Comparison of ENCODE assay signal across 1 cellular context in genomic region chr10:47024399-47025252, GRCh38.
TF ChIP-seq lines count a peak whose summit lies in the region.

No MANE protein-coding gene starts in this region.

TF ChIP-seq in HEK293, 187 proteins besides CTCF, POLR2A, EP300 and RAD21 (continued from another document and continues in another):
- no peak for TF ChIP-seq ZNF280D (tag by site-specific recombination; IDR thresholded peaks at IDR 0.05)
- no peak for TF ChIP-seq MEIS1 (CRISPR knock-in tag; IDR thresholded peaks at IDR 0.05; ENCODE audit: borderline replicate concordance)
- TF ChIP-seq SCRT1 (tag by site-specific recombination; IDR thresholded peaks at IDR 0.05; ENCODE audit: borderline replicate concordance), result no peak
- TF ChIP-seq ZNF768 (tag by site-specific recombination; IDR thresholded peaks at IDR 0.05), result no peak
- TF ChIP-seq ZNF248 (tag by site-specific recombination; IDR thresholded peaks at IDR 0.05), result no peak
- no peak for TF ChIP-seq ZNF341 (tag by site-specific recombination; IDR thresholded peaks at IDR 0.05; ENCODE audit: low read depth)
- 0 out of 2 replicates have a peak, but pooled peaks have one; percentile 16 for TF ChIP-seq ZNF335 (tag by site-specific recombination; conservative IDR thresholded peaks at IDR 0.05)
- no peak for TF ChIP-seq HOXA7 (CRISPR knock-in tag; IDR thresholded peaks at IDR 0.05; ENCODE audit: borderline replicate concordance)
- TF ChIP-seq ZNF830 (tag by site-specific recombination; IDR thresholded peaks at IDR 0.05; ENCODE audit: low read depth), result no peak
- no peak for TF ChIP-seq BCL11A (tag by site-specific recombination; IDR thresholded peaks at IDR 0.05; ENCODE audit: low read depth)
- no peak for TF ChIP-seq ZNF544 (tag by site-specific recombination; IDR thresholded peaks at IDR 0.05)
- peak; percentile 30 for TF ChIP-seq ZBTB26 (tag by site-specific recombination; optimal IDR thresholded peaks at IDR 0.05)
- TF ChIP-seq ZNF24 (tag by site-specific recombination; IDR thresholded peaks at IDR 0.05), result no peak
- 0 out of 2 replicates have a peak, but pooled peaks have one; percentile 13 for TF ChIP-seq ZSCAN30 (tag by site-specific recombination; IDR thresholded peaks at IDR 0.05)
- TF ChIP-seq ZNF518A (tag by site-specific recombination; conservative IDR thresholded peaks at IDR 0.05; ENCODE audit: low read depth), result no peak
- TF ChIP-seq OSR2 (tag by site-specific recombination; IDR thresholded peaks at IDR 0.05), result no peak
- no peak for TF ChIP-seq ZNF132 (tag by site-specific recombination; IDR thresholded peaks at IDR 0.05; ENCODE audit: borderline replicate concordance)
- no peak for TF ChIP-seq ZSCAN23 (tag by site-specific recombination; IDR thresholded peaks at IDR 0.05)
- TF ChIP-seq ZBTB44 (tag by site-specific recombination; IDR thresholded peaks at IDR 0.05), result no peak
- TF ChIP-seq ZNF2 (tag by site-specific recombination; IDR thresholded peaks at IDR 0.05), result peak; percentile 67; the same call in 1 of the 2 replicates
- TF ChIP-seq FEZF1 (tag by site-specific recombination; IDR thresholded peaks at IDR 0.05), result no peak
- 0 out of 2 replicates have a peak, but pooled peaks have one; percentile 12 for TF ChIP-seq ZNF624 (tag by site-specific recombination; IDR thresholded peaks at IDR 0.05)
- no peak for TF ChIP-seq ZSCAN4 (tag by site-specific recombination; IDR thresholded peaks at IDR 0.05)
- TF ChIP-seq ZNF610 (tag by site-specific recombination; IDR thresholded peaks at IDR 0.05; ENCODE audit: borderline replicate concordance), result no peak
- TF ChIP-seq ZNF394 (tag by site-specific recombination; IDR thresholded peaks at IDR 0.05; ENCODE audit: borderline replicate concordance), result no peak
- no peak for TF ChIP-seq ZNF423 (tag by site-specific recombination; IDR thresholded peaks at IDR 0.05)
- no peak for TF ChIP-seq ZNF747 (tag by site-specific recombination; IDR thresholded peaks at IDR 0.05)
- no peak for TF ChIP-seq ELK4 (IDR thresholded peaks at IDR 0.05; ENCODE audit: borderline replicate concordance, low read depth, low read length)
- no peak for TF ChIP-seq GLI4 (tag by site-specific recombination; IDR thresholded peaks at IDR 0.05)
- no peak for TF ChIP-seq ZNF175 (tag by site-specific recombination; IDR thresholded peaks at IDR 0.05)
- no peak for TF ChIP-seq ZNF530 (tag by site-specific recombination; IDR thresholded peaks at IDR 0.05; ENCODE audit: low read depth)
- no peak for TF ChIP-seq ZNF174 (tag by site-specific recombination; IDR thresholded peaks at IDR 0.05)
- TF ChIP-seq PRDM6 (tag by site-specific recombination; IDR thresholded peaks at IDR 0.05), result no peak
- no peak for TF ChIP-seq HIC1 (tag by site-specific recombination; IDR thresholded peaks at IDR 0.05)
- TF ChIP-seq ZNF16 (tag by site-specific recombination; IDR thresholded peaks at IDR 0.05; ENCODE audit: low read depth), result no peak
- TF ChIP-seq REPIN1 (tag by site-specific recombination; IDR thresholded peaks at IDR 0.05; ENCODE audit: low read depth), result no peak
- TF ChIP-seq ZNF18 (tag by site-specific recombination; IDR thresholded peaks at IDR 0.05), result 0 out of 2 replicates have a peak, but pooled peaks have one; percentile 26
- TF ChIP-seq ZNF37A (tag by site-specific recombination; IDR thresholded peaks at IDR 0.05), result no peak
